In genomic region chr1:25487628-25488027, GRCh38 we compare ENCODE assay signal across 10 cellular contexts. TPM values are rescaled to one million over a fixed set of nuclear protein-coding genes. Genes with fewer than 3 reads are reported as not detected.
DNase-seq lines count a peak whose midpoint lies in the region; ATAC-seq and TF ChIP-seq lines count a peak whose summit lies in the region.
"Had no signal": no experiment of that assay in that cellular context is flagged by ENCODE, and none has a peak within 500 bp of the region (broad histone marks: within the 10 kb centered on the region; RNA-seq: fewer than 3 reads in every experiment).

No MANE protein-coding gene starts in this region.

- no peak overlapping the region for H3K4me3 Mint-ChIP-seq in Caco-2 (ENCODE audit: unreplicated experiment)
- H3K4me3 Mint-ChIP-seq in naive thymus-derived CD8-positive, alpha-beta T cell, result no peak overlapping the region
- H3K4me3 Mint-ChIP-seq in stimulated activated naive B cell treated with anti-CD40 and anti-IgM and Interleukin-4, amounts not matched to agents 10 μg/mL and 1 μg/mL and 100 μg/mL, for 72 hours, result no peak overlapping the region
- H3K4me3 Mint-ChIP-seq: naive B cell had no signal

- intact Hi-C loops in Caco-2 (cut with micrococcal nuclease; ENCODE audit: unreplicated experiment), result no loop called here
- intact Hi-C loops in ascending aorta (cut with DNase I), result no loop called here

- H3K36me3 Mint-ChIP-seq in Caco-2 (ENCODE audit: insufficient read depth, unreplicated experiment), result peaks cover 25% of the 10 kb centered on the region
- H3K36me3 Mint-ChIP-seq in naive thymus-derived CD8-positive, alpha-beta T cell, result peaks cover 4 to 84% (median 22%) of the 10 kb centered on the region in 3 donors
- peaks cover 29 to 49% of the 10 kb centered on the region in 2 donors for H3K36me3 Mint-ChIP-seq in stimulated activated naive B cell treated with anti-CD40 and anti-IgM and Interleukin-4, amounts not matched to agents 10 μg/mL and 1 μg/mL and 100 μg/mL, for 72 hours

- no peaks in the 10 kb centered on the region for H3K79me2 ChIP-seq in Loucy (ENCODE audit: insufficient read depth, low read length)

- H3K27me3 ChIP-seq in Caco-2 (replicated peaks; ENCODE audit: control insufficient read depth, insufficient read depth, low read length) (no peaks in the 10 kb centered on the region), Loucy (ENCODE audit: insufficient read depth, low read length, poor library complexity, severe bottlenecking) (no peaks in the 10 kb centered on the region), ascending aorta (no peaks in the 10 kb centered on the region)

- no peaks in the 10 kb centered on the region; the same call in none of the 2 replicates for H3K36me3 ChIP-seq in Caco-2 (ENCODE audit: control insufficient read depth, insufficient read depth, low read length)
- H3K36me3 ChIP-seq in Loucy (ENCODE audit: insufficient read depth, low read length), result peaks cover 79% of the 10 kb centered on the region
- peaks cover 34 to 41% of the 10 kb centered on the region in 2 donors for H3K36me3 ChIP-seq in ascending aorta

- no peaks in the 10 kb centered on the region for H3K9me3 ChIP-seq in Caco-2
- H3K9me3 ChIP-seq in Loucy (ENCODE audit: insufficient read depth, low read depth, low read length), result no peaks in the 10 kb centered on the region
- H3K9me3 ChIP-seq in ascending aorta, result no peaks in the 10 kb centered on the region

- no TSS peak for BruUV-seq in Caco-2 (replicated peaks; lab: Mats Ljungman, UMichigan)

- CTCF ChIA-PET in Caco-2 (lab: Charles Lee), result no interaction called here

- POLR2A ChIA-PET in Caco-2 (lab: Charles Lee), result no interaction called here
- POLR2A ChIA-PET in naive thymus-derived CD8-positive, alpha-beta T cell (lab: Charles Lee), result interaction anchor here (0.6 to 1.3 kb wide), 3 partner anchors 12 to 57 kb away, joined by 3 to 5 read pairs (median 4); partner anchors contain the start of gene MACO1

- no peaks in the 10 kb centered on the region for H4K20me1 ChIP-seq in Loucy (ENCODE audit: insufficient read depth, low read length, poor library complexity, severe bottlenecking)

- no peaks in the 10 kb centered on the region for H3K9me2 ChIP-seq in Loucy (replicated peaks; ENCODE audit: low read depth, low read length)

- no peaks in the 10 kb centered on the region for H3K27me3 Mint-ChIP-seq in Caco-2 (ENCODE audit: insufficient read depth, unreplicated experiment)
- no peaks in the 10 kb centered on the region for H3K27me3 Mint-ChIP-seq in naive thymus-derived CD8-positive, alpha-beta T cell
- no peaks in the 10 kb centered on the region for H3K27me3 Mint-ChIP-seq in stimulated activated naive B cell treated with anti-CD40 and anti-IgM and Interleukin-4, amounts not matched to agents 10 μg/mL and 1 μg/mL and 100 μg/mL, for 72 hours
- H3K27me3 Mint-ChIP-seq: naive B cell had no signal

- H3K27ac Mint-ChIP-seq in Caco-2 (ENCODE audit: unreplicated experiment), result no peak overlapping the region
- H3K27ac Mint-ChIP-seq in naive thymus-derived CD8-positive, alpha-beta T cell, result peak overlapping the region in 5 of 10 donors; percentile 3 to 67 (median 38)
- no peak overlapping the region for H3K27ac Mint-ChIP-seq in stimulated activated naive B cell treated with anti-CD40 and anti-IgM and Interleukin-4, amounts not matched to agents 10 μg/mL and 1 μg/mL and 100 μg/mL, for 72 hours

- H3K9ac ChIP-seq in Loucy (ENCODE audit: low read depth, low read length, poor library complexity, severe bottlenecking), result no peak overlapping the region

- peak; percentile 34 to 45 for TF ChIP-seq CTCF in Caco-2 (IDR thresholded peaks at IDR 0.05; ENCODE audit: insufficient read depth in 1 of 2, low read depth in 1 of 2, low read length in 1 of 2, severe bottlenecking in 1 of 2, unreplicated experiment in 1 of 2)
- peak; percentile 82 for TF ChIP-seq CTCF in Loucy (conservative IDR thresholded peaks at IDR 0.05; ENCODE audit: low read length)
- TF ChIP-seq CTCF in ascending aorta (IDR thresholded peaks at IDR 0.05), result peak in 2 of 3 experiments; percentile 6 to 36

- DNase-seq in Caco-2 (no peak), ascending aorta (ENCODE audit: low spot score in 2 of 2) (no peak), GM19240 (ENCODE audit: insufficient read length, low spot score) (no peak), NCI-H1092 (lab: John Stamatoyannopoulos, UW) (no peak), amniotic stem cell (lab: John Stamatoyannopoulos, UW) (no peak)
- peak in 9 of 10 donors; percentile 24 to 68 (median 51) for DNase-seq in naive thymus-derived CD8-positive, alpha-beta T cell
- no peak for DNase-seq in stimulated activated naive B cell treated with anti-CD40 and anti-IgM and Interleukin-4, amounts not matched to agents 10 μg/mL and 1 μg/mL and 100 μg/mL, for 72 hours
- DNase-seq: naive B cell, NCI-H2171 treated with DMSO at 0.1 percent for 48 hours had no signal

- H3K4me1 Mint-ChIP-seq in Caco-2 (ENCODE audit: low read depth, unreplicated experiment), result no peaks in the 10 kb centered on the region
- H3K4me1 Mint-ChIP-seq in naive thymus-derived CD8-positive, alpha-beta T cell, result peaks cover under 1 to 20% (median 5%) of the 10 kb centered on the region in 4 donors
- H3K4me1 Mint-ChIP-seq in stimulated activated naive B cell treated with anti-CD40 and anti-IgM and Interleukin-4, amounts not matched to agents 10 μg/mL and 1 μg/mL and 100 μg/mL, for 72 hours, result peaks cover 8 to 15% of the 10 kb centered on the region in 2 donors

- H3K9me3 Mint-ChIP-seq in Caco-2 (ENCODE audit: unreplicated experiment), result no peaks in the 10 kb centered on the region
- H3K9me3 Mint-ChIP-seq in naive thymus-derived CD8-positive, alpha-beta T cell, result no peaks in the 10 kb centered on the region
- H3K9me3 Mint-ChIP-seq in stimulated activated naive B cell treated with anti-CD40 and anti-IgM and Interleukin-4, amounts not matched to agents 10 μg/mL and 1 μg/mL and 100 μg/mL, for 72 hours, result no peaks in the 10 kb centered on the region
- H3K9me3 Mint-ChIP-seq: naive B cell had no signal

- no peaks in the 10 kb centered on the region for H3F3A ChIP-seq in Loucy (ENCODE audit: low read depth)

- peak; percentile 51 to 57 for ATAC-seq in naive thymus-derived CD8-positive, alpha-beta T cell
- no peak for ATAC-seq in stimulated activated naive B cell treated with anti-CD40 and anti-IgM and Interleukin-4, amounts not matched to agents 10 μg/mL and 1 μg/mL and 100 μg/mL, for 72 hours (replicated peaks)

- no peak overlapping the region for H3K27ac ChIP-seq in ascending aorta

- no peak overlapping the region for H2AFZ ChIP-seq in Loucy (ENCODE audit: low read length)

- no peak overlapping the region for H3K4me2 ChIP-seq in Loucy (ENCODE audit: low read depth, low read length, poor library complexity, severe bottlenecking)

- H3K4me3 ChIP-seq in Caco-2 (ENCODE audit: low read depth, low read length) (no peak overlapping the region), Loucy (ENCODE audit: low read length, poor library complexity, severe bottlenecking) (no peak overlapping the region), ascending aorta (no peak overlapping the region)

- no peaks in the 10 kb centered on the region for H3K4me1 ChIP-seq in Caco-2
- no peaks in the 10 kb centered on the region for H3K4me1 ChIP-seq in Loucy (ENCODE audit: insufficient read depth, low read length, poor library complexity, severe bottlenecking)
- no peaks in the 10 kb centered on the region for H3K4me1 ChIP-seq in ascending aorta

RNA-seq across cellular contexts. Expression of gene LDLRAP1, which starts 55.8 kb away (rescaled TPM):
- total RNA-seq in Caco-2 (2022) (14.5 TPM in 2 replicates), ascending aorta (75.4 TPM)
- 100 to 1,000 TPM; 361 to 364 TPM for total RNA-seq in naive thymus-derived CD8-positive, alpha-beta T cell
- 100 to 1,000 TPM; 387 to 877 (median 421) TPM for polyA plus RNA-seq in naive thymus-derived CD8-positive, alpha-beta T cell

RNA-seq across cellular contexts. Expression of gene MACO1, which starts 56.9 kb away (rescaled TPM):
- total RNA-seq in Caco-2 (2022) (16.8 TPM in 2 replicates), ascending aorta (49.2 TPM)
- 10 to 100 TPM; 26.9 to 28.0 TPM for total RNA-seq in naive thymus-derived CD8-positive, alpha-beta T cell
- polyA plus RNA-seq in naive thymus-derived CD8-positive, alpha-beta T cell, result 1 to 10 TPM; 7.6 to 8.8 (median 7.6) TPM

Comparison
In these comparisons a context has a peak if more than half of its experiments do, and no peak if none do; other contexts are left out.
1. DNase-seq: peak in naive thymus-derived CD8-positive, alpha-beta T cell (9 of 10); none in Caco-2 (0 of 2), ascending aorta (0 of 2), stimulated activated naive B cell treated with anti-CD40 and anti-IgM and Interleukin-4, amounts not matched to agents 10 μg/mL and 1 μg/mL and 100 μg/mL, for 72 hours (single experiment), GM19240 (single experiment), NCI-H1092 (single experiment) and amniotic stem cell (single experiment).
2. CTCF ChIP-seq: peak in every context shown above with its lines; median percentile 82 in Loucy; 40 in Caco-2; 21 in ascending aorta.
3. ATAC-seq: peak in naive thymus-derived CD8-positive, alpha-beta T cell (2 of 2); none in stimulated activated naive B cell treated with anti-CD40 and anti-IgM and Interleukin-4, amounts not matched to agents 10 μg/mL and 1 μg/mL and 100 μg/mL, for 72 hours (0 of 2).